32 cellular contexts compared by ENCODE assay signal in the genomic region with DNA sequence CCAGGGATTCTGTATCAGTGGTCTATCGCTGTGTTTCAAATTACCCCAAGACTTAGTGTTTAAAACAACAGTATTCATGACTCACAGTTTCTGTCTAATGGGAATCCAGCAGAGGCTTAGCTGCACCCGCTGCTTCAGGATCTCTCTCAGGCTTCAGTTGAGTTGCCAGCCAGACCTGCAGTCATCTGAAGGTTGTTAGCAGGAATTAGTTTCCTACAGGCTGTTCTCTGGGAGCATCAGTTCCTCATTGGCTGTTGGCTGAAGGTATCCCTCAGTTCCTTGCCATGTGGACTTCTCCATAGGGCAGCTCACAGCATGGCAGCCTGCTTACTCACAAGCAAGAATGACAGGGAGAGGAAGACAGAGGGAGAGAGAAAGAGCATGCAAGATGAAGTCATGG.
DNase-seq lines count a peak whose midpoint lies in the region; ATAC-seq, FAIRE-seq and TF ChIP-seq lines count a peak whose summit lies in the region.
"Had no signal": no experiment of that assay in that cellular context is flagged by ENCODE, and none has a peak within 500 bp of the region (broad histone marks: within the 10 kb centered on the region; RNA-seq: fewer than 3 reads in every experiment).

No MANE protein-coding gene starts in this region.

- no peaks in the 10 kb centered on the region for H3K36me3 Mint-ChIP-seq in activated naive CD8-positive, alpha-beta T cell treated with anti-CD3 and anti-CD28 coated beads, Interleukin-2, amount 50 U/mL, for 24 hours (ENCODE audit: low read depth)
- H3K36me3 Mint-ChIP-seq: activated naive CD4-positive, alpha-beta T cell treated with anti-CD3 and anti-CD28 coated beads, Interleukin-2, amount 50 U/mL, for 72 hours; naive B cell; stimulated activated effector memory CD8-positive, alpha-beta T cell treated with anti-CD3 and anti-CD28 coated beads, Interleukin-12 subunit alpha, Interleukin-12 subunit beta, amount 100 ng/mL, for 72 hours had no signal

- peaks cover 4% of the 10 kb centered on the region for H3K4me1 ChIP-seq in psoas muscle
- no peaks in the 10 kb centered on the region for H3K4me1 ChIP-seq in small intestine (ENCODE audit: control insufficient read depth in 2 of 2, insufficient read depth in 1 of 2, low read depth in 1 of 2, low read length in 1 of 2)
- H3K4me1 ChIP-seq: esophagus muscularis mucosa, heart left ventricle, right lobe of liver, upper lobe of left lung had no signal

- TF ChIP-seq CTCF in choroid plexus epithelial cell (conservative IDR thresholded peaks at IDR 0.05; ENCODE audit: low read depth, low read length) (no peak), psoas muscle (IDR thresholded peaks at IDR 0.05) (no peak), lower leg skin (IDR thresholded peaks at IDR 0.05) (no peak)

- TF ChIP-seq POLR2A in lower leg skin (IDR thresholded peaks at IDR 0.05) = no peak

- H3K4me1 Mint-ChIP-seq in activated naive CD8-positive, alpha-beta T cell treated with anti-CD3 and anti-CD28 coated beads, Interleukin-2, amount 50 U/mL, for 24 hours = no peaks in the 10 kb centered on the region
- H3K4me1 Mint-ChIP-seq: naive B cell; stimulated activated effector memory CD8-positive, alpha-beta T cell treated with anti-CD3 and anti-CD28 coated beads, Interleukin-12 subunit alpha, Interleukin-12 subunit beta, amount 100 ng/mL, for 72 hours had no signal

- H3K27ac ChIP-seq in psoas muscle = peak overlapping the region; percentile 12
- H3K27ac ChIP-seq in small intestine (ENCODE audit: low read depth in 1 of 2, low read length in 1 of 2) = no peak overlapping the region
- H3K27ac ChIP-seq: esophagus muscularis mucosa, heart left ventricle, neutrophil, right lobe of liver, upper lobe of left lung had no signal

- H3K27me3 Mint-ChIP-seq in activated naive CD8-positive, alpha-beta T cell treated with anti-CD3 and anti-CD28 coated beads, Interleukin-2, amount 50 U/mL, for 24 hours = no peaks in the 10 kb centered on the region
- H3K27me3 Mint-ChIP-seq: progenitor cell of endocrine pancreas had no signal

- H3K4me3 ChIP-seq in choroid plexus epithelial cell (ENCODE audit: low read depth, low read length) = no peak overlapping the region
- H3K4me3 ChIP-seq in psoas muscle = no peak overlapping the region
- H3K4me3 ChIP-seq in lower leg skin (ENCODE audit: low read depth, poor library complexity, severe bottlenecking) = no peak overlapping the region
- H3K4me3 ChIP-seq in small intestine (ENCODE audit: low read depth in 1 of 2, low read length in 2 of 2) = no peak overlapping the region
- H3K4me3 ChIP-seq: esophagus muscularis mucosa, heart left ventricle, right lobe of liver, upper lobe of left lung had no signal

- peak in 3 of 4 donors; percentile 68 to 93 (median 71) for ATAC-seq in psoas muscle
- ATAC-seq in activated naive CD8-positive, alpha-beta T cell treated with anti-CD3 and anti-CD28 coated beads, Interleukin-2, amount 50 U/mL, for 24 hours = no peak
- ATAC-seq: activated CD8-positive, alpha-beta T cell treated with anti-CD3 and anti-CD28 coated beads, Interleukin-2, amount 10 ng/mL, durations not matched to agents 7 days and 5 days; activated naive CD4-positive, alpha-beta T cell treated with anti-CD3 and anti-CD28 coated beads, Interleukin-2, amount 50 U/mL, for 72 hours; heart left ventricle; PC-3; right lobe of liver; stimulated activated effector memory CD8-positive, alpha-beta T cell treated with anti-CD3 and anti-CD28 coated beads, Interleukin-12 subunit alpha, Interleukin-12 subunit beta, amount 100 ng/mL, for 72 hours had no signal

- WGBS in psoas muscle, 3 donors = 44 to 87% (median 57%) methylated on average over 2 of the region's 2 CpGs
- WGBS in lower leg skin, 2 donors = 74 to 80% methylated on average over 2 of the region's 2 CpGs
- WGBS in small intestine, 3 donors = 66 to 82% (median 82%) methylated on average over 2 of the region's 2 CpGs

- peak; percentile 36 for DNase-seq in HCEC 1CT
- DNase-seq in SW480 (ENCODE audit: low spot score) = peak; percentile 1
- DNase-seq in choroid plexus epithelial cell (ENCODE audit: low read depth) = peak; percentile 2
- peak in 1 of 2 donors; percentile 51 for DNase-seq in psoas muscle
- DNase-seq in lower leg skin (ENCODE audit: low spot score in 2 of 2) = no peak
- no peak for DNase-seq in GDM1 (lab: John Stamatoyannopoulos, UW)
- no peak for DNase-seq in activated naive CD8-positive, alpha-beta T cell treated with anti-CD3 and anti-CD28 coated beads, Interleukin-2, amount 50 U/mL, for 24 hours
- DNase-seq in small intestine = no peak
- DNase-seq: activated CD4-positive, alpha-beta T cell treated with anti-CD3 and anti-CD28 coated beads for 1 hour; activated CD8-positive, alpha-beta T cell treated with anti-CD3 and anti-CD28 coated beads, Interleukin-2, amount 10 ng/mL, durations not matched to agents 7 days and 5 days; aorta; C1 segment of cervical spinal cord; central memory CD4-positive, alpha-beta T cell; dermis blood vessel endothelial cell; foreskin melanocyte; heart left ventricle; kidney; midbrain; naive B cell; NCI-H2029; NCI-H526; PC-3; right lobe of liver; substantia nigra; upper lobe of left lung had no signal

- H3K9me3 Mint-ChIP-seq in activated naive CD8-positive, alpha-beta T cell treated with anti-CD3 and anti-CD28 coated beads, Interleukin-2, amount 50 U/mL, for 24 hours = no peaks in the 10 kb centered on the region

- H3K4me3 Mint-ChIP-seq in activated naive CD8-positive, alpha-beta T cell treated with anti-CD3 and anti-CD28 coated beads, Interleukin-2, amount 50 U/mL, for 24 hours = no peak overlapping the region
- H3K4me3 Mint-ChIP-seq: activated CD8-positive, alpha-beta T cell treated with anti-CD3 and anti-CD28 coated beads, Interleukin-2, amount 10 ng/mL, durations not matched to agents 7 days and 5 days; naive B cell; stimulated activated effector memory CD8-positive, alpha-beta T cell treated with anti-CD3 and anti-CD28 coated beads, Interleukin-12 subunit alpha, Interleukin-12 subunit beta, amount 100 ng/mL, for 72 hours had no signal

- intact Hi-C loops in psoas muscle (cut with DNase I) = loop anchor here in 1 of 2 donors (10.0 kb wide), 1 partner anchor 507 kb away; no protein-coding TSS in a partner anchor
- intact Hi-C loops in lower leg skin (cut with DNase I; ENCODE audit: low total_unique reads) = no loop called here

- H3K9me3 ChIP-seq in psoas muscle (no peaks in the 10 kb centered on the region), small intestine (ENCODE audit: control insufficient read depth, low read depth) (no peaks in the 10 kb centered on the region)
- H3K9me3 ChIP-seq: esophagus muscularis mucosa, heart left ventricle, neutrophil, right lobe of liver, upper lobe of left lung had no signal

- H3K27me3 ChIP-seq in psoas muscle (ENCODE audit: insufficient read depth in 3 of 3, low read length in 2 of 3) = no peaks in the 10 kb centered on the region
- H3K27me3 ChIP-seq in small intestine (ENCODE audit: control insufficient read depth in 2 of 2, insufficient read depth in 2 of 2, low read length in 2 of 2) = peaks cover 0 to 1% of the 10 kb centered on the region in 2 donors
- H3K27me3 ChIP-seq: neutrophil, right lobe of liver, upper lobe of left lung had no signal

- FAIRE-seq in small intestine (lab: Jason Lieb, UNC) = no peak
- FAIRE-seq: endometrium, G401.6, kidney had no signal

- H3K36me3 ChIP-seq in psoas muscle (ENCODE audit: insufficient read depth in 1 of 2, low read depth in 1 of 2) (no peaks in the 10 kb centered on the region), small intestine (ENCODE audit: control insufficient read depth in 2 of 2, insufficient read depth in 2 of 2, low read length in 2 of 2) (no peaks in the 10 kb centered on the region)
- H3K36me3 ChIP-seq: esophagus muscularis mucosa, heart left ventricle, neutrophil, right lobe of liver, upper lobe of left lung had no signal

- no peak overlapping the region for H3K27ac Mint-ChIP-seq in activated naive CD8-positive, alpha-beta T cell treated with anti-CD3 and anti-CD28 coated beads, Interleukin-2, amount 50 U/mL, for 24 hours
- H3K27ac Mint-ChIP-seq: activated CD8-positive, alpha-beta T cell treated with anti-CD3 and anti-CD28 coated beads, Interleukin-2, amount 10 ng/mL, durations not matched to agents 7 days and 5 days; activated naive CD4-positive, alpha-beta T cell treated with anti-CD3 and anti-CD28 coated beads, Interleukin-2, amount 50 U/mL, for 72 hours; naive B cell; progenitor cell of endocrine pancreas; stimulated activated effector memory CD8-positive, alpha-beta T cell treated with anti-CD3 and anti-CD28 coated beads, Interleukin-12 subunit alpha, Interleukin-12 subunit beta, amount 100 ng/mL, for 72 hours had no signal

Comparison
In these comparisons a context has a peak if more than half of its experiments do, and no peak if none do; other contexts are left out.
1. DNase-seq: peak in HCEC 1CT (single experiment), SW480 (single experiment) and choroid plexus epithelial cell (single experiment); none in lower leg skin (0 of 2), GDM1 (single experiment), activated naive CD8-positive, alpha-beta T cell treated with anti-CD3 and anti-CD28 coated beads, Interleukin-2, amount 50 U/mL, for 24 hours (single experiment) and small intestine (single experiment).